12 cellular contexts compared by ENCODE assay signal in the genomic region with DNA sequence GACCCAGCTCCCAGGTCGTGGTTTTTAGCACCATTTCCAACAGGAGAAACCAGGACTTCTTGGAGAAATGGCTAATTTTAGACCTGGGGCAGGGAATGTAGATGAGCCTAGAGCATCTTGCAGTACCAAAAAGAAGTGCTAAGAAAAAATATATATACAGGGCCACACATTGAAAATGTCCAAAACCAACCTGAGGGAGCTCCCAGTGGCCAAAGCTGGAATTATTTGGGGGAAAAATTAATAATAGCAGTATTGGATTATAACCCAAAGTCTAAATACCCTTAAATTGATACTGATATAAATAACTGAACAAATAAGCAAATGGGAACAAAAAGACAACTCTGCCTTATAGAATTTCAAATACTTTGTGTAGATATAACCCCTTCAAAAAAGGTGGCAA.
DNase-seq lines count a peak whose midpoint lies in the region; ATAC-seq and TF ChIP-seq lines count a peak whose summit lies in the region.
"Had no signal": no experiment of that assay in that cellular context is flagged by ENCODE, and none has a peak within 500 bp of the region (broad histone marks: within the 10 kb centered on the region; RNA-seq: fewer than 3 reads in every experiment).

No MANE protein-coding gene starts in this region.

- TF ChIP-seq CTCF in GM12864 (IDR thresholded peaks at IDR 0.05; ENCODE audit: low read depth, low read length, missing control alignments) (peak; percentile 24), RWPE2 (IDR thresholded peaks at IDR 0.05; ENCODE audit: poor library complexity, severe bottlenecking) (peak; percentile 65), fibroblast of lung (conservative IDR thresholded peaks at IDR 0.05 in 1 of 2, IDR thresholded peaks at IDR 0.05 in 1 of 2; ENCODE audit: low read depth in 1 of 2, low read length in 2 of 2) (peak; percentile 47 to 71), psoas muscle (IDR thresholded peaks at IDR 0.05) (peak; percentile 24)

- no peaks in the 10 kb centered on the region for H3K79me2 ChIP-seq in fibroblast of lung (ENCODE audit: control insufficient read depth, insufficient read depth, low read length)

- 82 to 88% (median 85%) methylated on average over 1 of the region's 1 CpG for WGBS in psoas muscle, 3 donors

- H3K4me2 ChIP-seq in fibroblast of lung (ENCODE audit: extremely low read depth, insufficient read depth, low read length) = no peak overlapping the region

- H3K4me1 ChIP-seq in RWPE2 (ENCODE audit: insufficient read depth, poor library complexity, severe bottlenecking) (no peaks in the 10 kb centered on the region), fibroblast of lung (ENCODE audit: control insufficient read depth, extremely low read depth, insufficient read depth, low read length) (no peaks in the 10 kb centered on the region), psoas muscle (peaks cover 13% of the 10 kb centered on the region)

- no peak overlapping the region for H2AFZ ChIP-seq in fibroblast of lung (ENCODE audit: low read length)

- H3K27me3 ChIP-seq in RWPE2 (ENCODE audit: insufficient read depth, poor library complexity, severe bottlenecking) (no peaks in the 10 kb centered on the region), fibroblast of lung (ENCODE audit: control insufficient read depth, insufficient read depth, low read length) (no peaks in the 10 kb centered on the region), psoas muscle (ENCODE audit: insufficient read depth in 3 of 3, low read length in 2 of 3) (no peaks in the 10 kb centered on the region)

- no peak overlapping the region for H3K4me3 ChIP-seq in GM12864 (ENCODE audit: low read depth, low read length)
- no peak overlapping the region for H3K4me3 ChIP-seq in RWPE2 (ENCODE audit: severe bottlenecking)
- H3K4me3 ChIP-seq in fibroblast of lung (replicated peaks in 1 of 4; ENCODE audit: control extremely low read depth in 1 of 4, insufficient read depth in 1 of 4, low read depth in 3 of 4, low read length in 4 of 4) = no peak overlapping the region
- H3K4me3 ChIP-seq in psoas muscle = no peak overlapping the region

- no peaks in the 10 kb centered on the region for H3K36me3 ChIP-seq in RWPE2 (ENCODE audit: low read depth)
- H3K36me3 ChIP-seq in fibroblast of lung (ENCODE audit: control insufficient read depth, insufficient read depth, low read length) = no peaks in the 10 kb centered on the region
- no peaks in the 10 kb centered on the region for H3K36me3 ChIP-seq in psoas muscle (ENCODE audit: insufficient read depth in 1 of 2, low read depth in 1 of 2)

- H3K9ac ChIP-seq in fibroblast of lung (ENCODE audit: insufficient read depth, low read length) = no peak overlapping the region

- no peaks in the 10 kb centered on the region for H3K9me3 ChIP-seq in RWPE2 (ENCODE audit: severe bottlenecking)
- no peaks in the 10 kb centered on the region for H3K9me3 ChIP-seq in fibroblast of lung (ENCODE audit: control insufficient read depth, insufficient read depth, low read depth, low read length)
- peaks cover 18% of the 10 kb centered on the region for H3K9me3 ChIP-seq in psoas muscle

- DNase-seq in GM12864 (ENCODE audit: low read depth) (no peak), RWPE2 (ENCODE audit: low spot score) (no peak), fibroblast of lung (ENCODE audit: low read depth in 2 of 2) (peak in 1 of 2 donors; percentile 35), psoas muscle (no peak), DMS 273 (lab: John Stamatoyannopoulos, UW; ENCODE audit: unreplicated experiment) (no peak)
- DNase-seq: activated T-cell treated with anti-CD3 and anti-CD28 coated beads, Interleukin-2, amount 50 U/mL, for 1 hour; Karpas-422; NCI-H226; RPMI8226 had no signal

- no peak overlapping the region for H3K27ac ChIP-seq in RWPE2 (ENCODE audit: poor library complexity, severe bottlenecking)
- no peak overlapping the region for H3K27ac ChIP-seq in fibroblast of lung (ENCODE audit: insufficient read depth, low read length)
- no peak overlapping the region for H3K27ac ChIP-seq in psoas muscle

- H4K20me1 ChIP-seq in fibroblast of lung (ENCODE audit: control insufficient read depth, extremely low read depth, insufficient read depth, low read length) = no peaks in the 10 kb centered on the region

- ATAC-seq in RWPE2 (ENCODE audit: low read depth) (no peak), psoas muscle (no peak), GM19351 (IDR thresholded peaks at IDR 0.05; ENCODE audit: unreplicated experiment) (no peak), GM18861 (IDR thresholded peaks at IDR 0.05; ENCODE audit: unreplicated experiment) (no peak), HG03439 (IDR thresholded peaks at IDR 0.05; ENCODE audit: unreplicated experiment) (no peak)

- intact Hi-C loops in psoas muscle (cut with DNase I) = no loop called here
